In the genomic region with DNA sequence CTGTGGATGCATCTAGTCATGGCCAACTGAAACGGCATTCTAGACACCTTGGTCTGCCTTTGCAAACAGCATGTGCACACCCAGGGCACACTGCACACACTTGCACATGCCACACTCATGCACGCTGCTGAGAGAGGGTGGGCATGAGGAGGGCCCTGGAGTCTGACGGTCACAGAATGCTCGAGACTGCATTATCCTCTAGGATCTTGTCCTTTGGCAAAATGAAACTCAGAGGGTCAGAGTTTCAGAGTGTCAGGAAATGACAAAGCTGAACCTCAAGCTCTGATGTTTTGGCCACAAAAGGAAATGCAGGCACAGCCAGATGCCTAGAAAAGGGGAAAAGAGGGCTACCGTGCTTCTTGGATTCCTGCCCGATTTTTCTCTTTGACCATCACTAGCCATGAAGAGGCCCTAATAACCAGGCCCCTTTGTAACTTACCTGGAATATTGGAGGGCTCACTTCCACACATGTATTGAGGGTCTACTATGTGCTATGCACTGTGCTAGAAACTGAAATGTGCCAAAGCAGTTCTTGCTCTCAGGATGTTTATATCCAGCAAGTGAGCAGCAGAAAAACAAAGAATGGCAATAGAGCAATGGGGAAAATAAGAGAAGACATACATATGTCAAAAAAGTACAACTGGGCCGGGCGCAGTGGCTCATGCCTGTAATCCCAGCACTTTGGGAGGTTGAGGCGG, we compare ENCODE assay signal across 10 cellular contexts.
A peak's percentile ranks its signal among the peaks of the same experiment; 100 is the strongest.
DNase-seq lines count a peak whose midpoint lies in the region; FAIRE-seq and TF ChIP-seq lines count a peak whose summit lies in the region.
"Had no signal": no experiment of that assay in that cellular context is flagged by ENCODE, and none has a peak within 500 bp of the region (broad histone marks: within the 10 kb centered on the region; RNA-seq: fewer than 3 reads in every experiment).

No MANE protein-coding gene starts in this region.

- peak overlapping the region; percentile 42; the same call in 1 of the 2 replicates for H2AK5ac ChIP-seq in H1 (ENCODE audit: low read depth, low read length)

- H3F3A ChIP-seq in PC-9 (ENCODE audit: insufficient read depth, low read depth) (peaks cover 60% of the 10 kb centered on the region), smooth muscle cell (ENCODE audit: low read depth) (no peaks in the 10 kb centered on the region)

- H3K36me3 ChIP-seq in PC-9 (ENCODE audit: low read depth), result no peaks in the 10 kb centered on the region
- H3K36me3 ChIP-seq in H1 (ENCODE audit: control insufficient read depth in 2 of 4, insufficient read depth in 4 of 4, low read length in 3 of 4), result no peaks in the 10 kb centered on the region
- H3K36me3 ChIP-seq in smooth muscle cell (ENCODE audit: low read depth), result no peaks in the 10 kb centered on the region

- H3K23me2 ChIP-seq in H1 (ENCODE audit: low read depth, low read length), result no peaks in the 10 kb centered on the region

- no peak for TF ChIP-seq RAD21 in H1 (IDR thresholded peaks at IDR 0.05 in 1 of 2, conservative IDR thresholded peaks at IDR 0.05 in 1 of 2; ENCODE audit: low read depth in 2 of 2, low read length in 2 of 2)

- no peak overlapping the region for H4K5ac ChIP-seq in H1 (ENCODE audit: insufficient read length, low read depth, low read length)

- CTCF ChIA-PET in PC-9 (lab: Charles Lee), result interaction anchor here (0.6 kb wide), 1 partner anchor 66 kb away, joined by 3 read pairs; no protein-coding TSS in a partner anchor
- CTCF ChIA-PET in H1 (lab: Charles Lee; ENCODE audit: partially characterized antibody), result no interaction called here

- H2BK15ac ChIP-seq in H1 (ENCODE audit: low read length), result no peak overlapping the region

- H4K20me1 ChIP-seq in PC-9 (ENCODE audit: insufficient read depth) (no peaks in the 10 kb centered on the region), H1 (replicated peaks in 1 of 2; ENCODE audit: control insufficient read depth in 1 of 2, insufficient read depth in 2 of 2, low read length in 2 of 2) (no peaks in the 10 kb centered on the region), smooth muscle cell (ENCODE audit: low read depth) (no peaks in the 10 kb centered on the region)

- POLR2A ChIA-PET in PC-9 (lab: Charles Lee; ENCODE audit: unreplicated experiment) (interaction anchor here (0.5 to 0.8 kb wide), 4 partner anchors 40 to 451 kb away, joined by 3 to 8 read pairs (median 6); no protein-coding TSS in a partner anchor), H1 (lab: Charles Lee; ENCODE audit: partially characterized antibody) (no interaction called here)

- H3K4me3 ChIP-seq in PC-9 (no peak overlapping the region), H1 (ENCODE audit: extremely low read depth in 1 of 4, insufficient read depth in 2 of 4, low read depth in 3 of 4, low read length in 4 of 4) (no peak overlapping the region), smooth muscle cell (no peak overlapping the region)

- H3K4ac ChIP-seq in H1 (replicated peaks; ENCODE audit: insufficient read length, low read depth, low read length), result peak overlapping the region; percentile 40

- peak overlapping the region; percentile 97 for H3K27ac ChIP-seq in PC-9
- H3K27ac ChIP-seq in H1 (ENCODE audit: low read depth, low read length), result no peak overlapping the region
- peak overlapping the region; percentile 1 for H3K27ac ChIP-seq in smooth muscle cell (ENCODE audit: low read depth)
- H3K27ac ChIP-seq: 22Rv1 had no signal

- H4K91ac ChIP-seq in H1 (replicated peaks; ENCODE audit: insufficient read length, low read length), result peak overlapping the region; percentile 20

- no peak for TF ChIP-seq POLR2A in H1 (IDR thresholded peaks at IDR 0.05; ENCODE audit: control extremely low read depth in 1 of 2, low read depth in 2 of 2, low read length in 2 of 2)
- no peak for TF ChIP-seq POLR2A in GM12892 (IDR thresholded peaks at IDR 0.05; ENCODE audit: low read depth, low read length)

- no peak overlapping the region for H3K56ac ChIP-seq in H1 (replicated peaks; ENCODE audit: insufficient read length, low read depth, low read length)

- no peak overlapping the region for H3K9ac ChIP-seq in H1 (replicated peaks in 1 of 4; ENCODE audit: extremely low read depth in 1 of 4, low read depth in 3 of 4, low read length in 3 of 4)
- H3K9ac ChIP-seq in smooth muscle cell (ENCODE audit: low read depth), result no peak overlapping the region

- H2AFZ ChIP-seq in PC-9, result no peak overlapping the region
- no peak overlapping the region for H2AFZ ChIP-seq in H1 (ENCODE audit: low read length)
- no peak overlapping the region for H2AFZ ChIP-seq in smooth muscle cell (ENCODE audit: low read depth)

- no peak overlapping the region for H3K14ac ChIP-seq in H1 (ENCODE audit: insufficient read length)

- H3K9me3 ChIP-seq in PC-9 (ENCODE audit: insufficient read depth, low read depth) (no peaks in the 10 kb centered on the region), H1 (ENCODE audit: insufficient read depth in 2 of 2, low read depth in 1 of 2, low read length in 1 of 2) (no peaks in the 10 kb centered on the region), smooth muscle cell (replicated peaks; ENCODE audit: low read depth) (no peaks in the 10 kb centered on the region)

- H3K4me1 ChIP-seq in PC-9 (replicated peaks; ENCODE audit: insufficient read depth) (peaks cover 64% of the 10 kb centered on the region), H1 (replicated peaks in 1 of 4; ENCODE audit: control insufficient read depth in 3 of 4, insufficient read depth in 4 of 4, low read length in 3 of 4) (peaks cover 11 to 18% (median 14%) of the 10 kb centered on the region in 4 experiments), smooth muscle cell (ENCODE audit: low read depth) (peaks cover 13% of the 10 kb centered on the region)

- H2BK12ac ChIP-seq in H1 (ENCODE audit: low read depth, low read length), result 0 out of 2 replicates have a peak overlapping the region, but pooled peaks have one; percentile 21

- TF ChIP-seq EP300 in H1 (IDR thresholded peaks at IDR 0.05; ENCODE audit: borderline replicate concordance in 1 of 2, low read depth in 2 of 2, low read length in 2 of 2), result no peak

- FAIRE-seq in H1 (lab: Jason Lieb, UNC) (no peak), GM19239 (lab: Jason Lieb, UNC) (no peak), GM12892 (lab: Jason Lieb, UNC) (no peak)

- H3K9me2 ChIP-seq in PC-9 (ENCODE audit: insufficient read depth), result no peaks in the 10 kb centered on the region

- TF ChIP-seq CTCF in PC-9 (conservative IDR thresholded peaks at IDR 0.05) (no peak), H1 (IDR thresholded peaks at IDR 0.05; ENCODE audit: control extremely low read depth in 1 of 3, insufficient read depth in 1 of 3, low read depth in 1 of 3, low read length in 3 of 3) (no peak), smooth muscle cell (IDR thresholded peaks at IDR 0.05; ENCODE audit: borderline replicate concordance, insufficient read depth, poor library complexity, severe bottlenecking) (no peak)

- H3K18ac ChIP-seq in H1 (ENCODE audit: extremely low read depth, low read length), result no peak overlapping the region; the same call in 1 of the 2 replicates

- H2BK20ac ChIP-seq in H1 (ENCODE audit: low read length), result peak overlapping the region; percentile 35; the same call in 1 of the 2 replicates

- H3K79me2 ChIP-seq in PC-9 (ENCODE audit: low read depth) (peaks cover 7% of the 10 kb centered on the region; the same call in 1 of the 2 replicates), H1 (ENCODE audit: control insufficient read depth in 1 of 2, insufficient read depth in 2 of 2, low read length in 2 of 2) (no peaks in the 10 kb centered on the region), smooth muscle cell (ENCODE audit: low read depth) (no peaks in the 10 kb centered on the region)

- no peaks in the 10 kb centered on the region for H3K79me1 ChIP-seq in H1 (ENCODE audit: low read depth, low read length)

- H3K23ac ChIP-seq in H1 (ENCODE audit: insufficient read length), result no peak overlapping the region

- no TSS peak for BruUV-seq in PC-9 (replicated peaks; lab: Mats Ljungman, UMichigan)

- DNase-seq in DMS53 (lab: John Stamatoyannopoulos, UW) (peak; percentile 27), DMS53 treated with DMSO at 0.1 percent for 48 hours (lab: John Stamatoyannopoulos, UW; ENCODE audit: unreplicated experiment) (no peak), PC-9 (no peak), H1 (ENCODE audit: low read depth in 1 of 2, low spot score in 2 of 2) (no peak), smooth muscle cell (lab: John Stamatoyannopoulos, UW; ENCODE audit: unreplicated experiment) (no peak), GM19240 (ENCODE audit: insufficient read length, low spot score) (no peak), GM19239 (ENCODE audit: insufficient read length, low spot score) (no peak), GM12892 (ENCODE audit: insufficient read length) (no peak)
- DNase-seq: substantia nigra had no signal

- no peak overlapping the region for H2BK120ac ChIP-seq in H1 (replicated peaks; ENCODE audit: low read depth, low read length)

- H3K4me2 ChIP-seq in PC-9 (peak overlapping the region; percentile 72), H1 (ENCODE audit: insufficient read depth in 1 of 2, low read depth in 2 of 2, low read length in 2 of 2) (no peak overlapping the region), smooth muscle cell (no peak overlapping the region)

- 91% methylated on average over 9 of the region's 9 CpGs; no CpG with 5 or more reads in 1 of the 2 experiments for WGBS in H1 (ENCODE audit: extremely low coverage in 1 of 2, insufficient coverage in 1 of 2, insufficient read length in 1 of 2, insufficient replicate concordance in 2 of 2, low coverage in 1 of 2, low lambda C conversion rate in 2 of 2, missing lambda C conversion rate in 1 of 2), 2 experiments
- WGBS in smooth muscle cell (ENCODE audit: low lambda C conversion rate), result 81% methylated on average over 9 of the region's 9 CpGs

- no peak overlapping the region for H4K8ac ChIP-seq in H1 (ENCODE audit: extremely low read depth, insufficient read depth, low read length)

- H2BK5ac ChIP-seq in H1 (ENCODE audit: low read depth, low read length), result no peak overlapping the region

- intact Hi-C loops in PC-9 (cut with micrococcal nuclease; ENCODE audit: unreplicated experiment), result no loop called here

- H3K27me3 ChIP-seq in PC-9 (ENCODE audit: insufficient read depth, low read depth) (no peaks in the 10 kb centered on the region), H1 (replicated peaks in 1 of 4; ENCODE audit: control insufficient read depth in 3 of 4, extremely low read depth in 1 of 4, insufficient read depth in 3 of 4, low read length in 3 of 4) (no peaks in the 10 kb centered on the region), smooth muscle cell (ENCODE audit: low read depth) (no peaks in the 10 kb centered on the region)

TF ChIP-seq in H1, 55 proteins besides CTCF, POLR2A, EP300 and RAD21 (continues in another document):
- TF ChIP-seq CREB1 (IDR thresholded peaks at IDR 0.05) (no peak), BACH1 (IDR thresholded peaks at IDR 0.05; ENCODE audit: low read length) (no peak), SP2 (IDR thresholded peaks at IDR 0.05; ENCODE audit: low read length) (no peak), MAFK (IDR thresholded peaks at IDR 0.05; ENCODE audit: low read depth, low read length) (no peak), EGR1 (IDR thresholded peaks at IDR 0.05; ENCODE audit: borderline replicate concordance, low read depth, low read length) (no peak), KDM4A (IDR thresholded peaks at IDR 0.05; ENCODE audit: low read depth, low read length, severe bottlenecking) (no peak)
- TF ChIP-seq, protein P1, sequence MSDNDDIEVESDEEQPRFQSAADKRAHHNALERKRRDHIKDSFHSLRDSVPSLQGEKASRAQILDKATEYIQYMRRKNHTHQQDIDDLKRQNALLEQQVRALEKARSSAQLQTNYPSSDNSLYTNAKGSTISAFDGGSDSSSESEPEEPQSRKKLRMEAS (IDR thresholded peaks at IDR 0.05), result no peak
